ENCODE assay signal across 8 cellular contexts in the genomic region with DNA sequence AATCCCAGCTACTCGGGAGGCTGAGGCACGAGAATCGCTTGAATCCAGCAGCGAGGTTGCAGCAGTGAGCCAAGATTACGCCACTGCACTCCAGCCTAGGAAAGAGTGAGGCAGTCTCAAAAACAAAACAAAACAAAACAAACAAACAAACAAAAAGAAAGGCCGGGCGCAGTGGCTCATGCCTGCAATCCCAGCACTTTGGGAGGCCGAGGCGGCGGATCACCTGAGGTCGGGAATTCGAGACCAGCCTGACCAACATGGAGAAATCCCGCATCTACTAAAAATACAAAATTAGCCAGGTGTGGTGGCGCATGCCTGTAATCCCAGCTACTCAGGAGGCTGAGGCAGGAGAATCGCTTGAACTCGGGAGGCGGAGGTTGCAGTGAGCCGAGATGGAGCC. TPM values are rescaled to one million over a fixed set of nuclear protein-coding genes. Genes with fewer than 3 reads are reported as not detected.
A peak's percentile ranks its signal among the peaks of the same experiment; 100 is the strongest.
DNase-seq lines count a peak whose midpoint lies in the region; ATAC-seq, FAIRE-seq and TF ChIP-seq lines count a peak whose summit lies in the region.
"Not testable (repeated sequence)": the region's sequence is repeated elsewhere in the genome, so short reads cannot be mapped to it uniquely, and the experiment has no call there.

No MANE protein-coding gene starts in this region.

- not testable (repeated sequence) for TF ChIP-seq CTCF in CD4-positive, alpha-beta T cell (IDR thresholded peaks at IDR 0.05); PC-3 (conservative IDR thresholded peaks at IDR 0.05; ENCODE audit: low read depth, low read length); HepG2 (CRISPR knock-in tag; IDR thresholded peaks at IDR 0.05); neural crest cell (conservative IDR thresholded peaks at IDR 0.05); stomach (IDR thresholded peaks at IDR 0.05)

- not testable (repeated sequence) for BruUV-seq in PC-3 (replicated peaks; lab: Mats Ljungman, UMichigan); HepG2 (replicated peaks; lab: Mats Ljungman, UMichigan)

- H3K9ac ChIP-seq in PC-3 (ENCODE audit: low read length); HepG2 (ENCODE audit: insufficient read depth, low read depth, low read length): not testable (repeated sequence)

- not testable (repeated sequence) for H3F3A ChIP-seq in PC-3 (ENCODE audit: low read length, unreplicated experiment)

- peaks cover 79% of the 10 kb centered on the region for H3K4me1 Mint-ChIP-seq in CD4-positive, alpha-beta T cell (ENCODE audit: low read depth)
- peaks cover 65% of the 10 kb centered on the region for H3K4me1 Mint-ChIP-seq in activated CD4-positive, alpha-beta T cell treated with anti-CD3 and anti-CD28 coated beads, Interleukin-2, amount 10 ng/mL, durations not matched to agents 7 days and 5 days
- peaks cover 81% of the 10 kb centered on the region for H3K4me1 Mint-ChIP-seq in central memory CD8-positive, alpha-beta T cell
- H3K4me1 Mint-ChIP-seq in neural crest cell = peaks cover 53% of the 10 kb centered on the region

- H3K27ac ChIP-seq in CD4-positive, alpha-beta T cell (ENCODE audit: low read depth, low read length) = peak overlapping the region; percentile 58
- H3K27ac ChIP-seq in PC-3 (ENCODE audit: low read length); HepG2 (ENCODE audit: extremely low read length, insufficient read depth, low read length): not testable (repeated sequence)
- H3K27ac ChIP-seq in stomach = peak overlapping the region in 4 of 5 donors; percentile 97 to 98 (median 98)

- TF ChIP-seq RAD21 in HepG2 (CRISPR knock-in tag; IDR thresholded peaks at IDR 0.05) = not testable (repeated sequence)

- TF ChIP-seq POLR2A in HepG2 (IDR thresholded peaks at IDR 0.05; ENCODE audit: insufficient read depth in 1 of 2, low read depth in 2 of 2, low read length in 2 of 2); stomach (IDR thresholded peaks at IDR 0.05): not testable (repeated sequence)

- H3K79me2 ChIP-seq in PC-3 (ENCODE audit: low read length) (peaks cover 89% of the 10 kb centered on the region), HepG2 (ENCODE audit: insufficient read depth, low read length) (peaks cover 83% of the 10 kb centered on the region)

- FAIRE-seq in HepG2 (lab: Jason Lieb, UNC) = not testable (repeated sequence)

- WGBS in HepG2 (ENCODE audit: low lambda C conversion rate) = 94% methylated on average over 18 of the region's 18 CpGs
- 83 to 92% (median 90%) methylated on average over 18 of the region's 18 CpGs for WGBS in stomach, 5 donors

- H3K27me3 ChIP-seq in CD4-positive, alpha-beta T cell (ENCODE audit: control insufficient read depth, insufficient read depth, low read length); PC-3 (ENCODE audit: low read length); HepG2 (ENCODE audit: control insufficient read depth in 1 of 2, insufficient read depth in 2 of 2, low read length in 2 of 2); stomach: not testable (repeated sequence)

- peaks cover 80% of the 10 kb centered on the region for H3K36me3 Mint-ChIP-seq in CD4-positive, alpha-beta T cell (ENCODE audit: low read depth)
- H3K36me3 Mint-ChIP-seq in activated CD4-positive, alpha-beta T cell treated with anti-CD3 and anti-CD28 coated beads, Interleukin-2, amount 10 ng/mL, durations not matched to agents 7 days and 5 days (ENCODE audit: low read depth) = peaks cover 84% of the 10 kb centered on the region
- H3K36me3 Mint-ChIP-seq in central memory CD8-positive, alpha-beta T cell (ENCODE audit: insufficient read depth) = peaks cover 61% of the 10 kb centered on the region
- H3K36me3 Mint-ChIP-seq in neural crest cell (ENCODE audit: low read depth) = peaks cover 17% of the 10 kb centered on the region

- CTCF ChIA-PET in CD4-positive, alpha-beta T cell (lab: Charles Lee); PC-3 (lab: Charles Lee); HepG2 (lab: Yijun Ruan, JAX; ENCODE audit: low intra/inter-chr PET ratio, low total read pairs): not testable (repeated sequence)
- CTCF ChIA-PET in activated CD4-positive, alpha-beta T cell treated with anti-CD3 and anti-CD28 coated beads, Interleukin-2, amount 10 ng/mL, durations not matched to agents 7 days and 5 days (lab: Charles Lee) = interaction anchor here (1.5 kb wide), 1 partner anchor 26 kb away, joined by 3 read pairs; no protein-coding TSS in a partner anchor

- H3K27ac Mint-ChIP-seq in CD4-positive, alpha-beta T cell = peak overlapping the region; percentile 92
- H3K27ac Mint-ChIP-seq in activated CD4-positive, alpha-beta T cell treated with anti-CD3 and anti-CD28 coated beads, Interleukin-2, amount 10 ng/mL, durations not matched to agents 7 days and 5 days = peak overlapping the region; percentile 99
- peak overlapping the region; percentile 94 for H3K27ac Mint-ChIP-seq in central memory CD8-positive, alpha-beta T cell (ENCODE audit: low read depth)
- not testable (repeated sequence) for H3K27ac Mint-ChIP-seq in neural crest cell (ENCODE audit: unreplicated experiment)

- TF ChIP-seq EP300 in HepG2 (IDR thresholded peaks at IDR 0.05; ENCODE audit: low read depth in 2 of 2, low read length in 2 of 2); HepG2 (CRISPR knock-in tag; IDR thresholded peaks at IDR 0.05; ENCODE audit: borderline replicate concordance); stomach (IDR thresholded peaks at IDR 0.05): not testable (repeated sequence)

- H4K20me1 ChIP-seq in PC-3 (ENCODE audit: low read length) = peaks cover 72% of the 10 kb centered on the region
- H4K20me1 ChIP-seq in HepG2 (ENCODE audit: insufficient read depth, low read length) = peaks cover 68% of the 10 kb centered on the region

- POLR2A ChIA-PET in CD4-positive, alpha-beta T cell (lab: Charles Lee) = interaction anchor here (0.6 to 11.9 kb wide), 3 partner anchors 12 to 45 kb away, joined by 3 to 538 read pairs (median 3); a partner anchor contains a TSS
- POLR2A ChIA-PET in PC-3 (lab: Charles Lee; ENCODE audit: unreplicated experiment); activated CD4-positive, alpha-beta T cell treated with anti-CD3 and anti-CD28 coated beads, Interleukin-2, amount 10 ng/mL, durations not matched to agents 7 days and 5 days (lab: Charles Lee); HepG2 (lab: Yijun Ruan, JAX): not testable (repeated sequence)

- not testable (repeated sequence) for H2AFZ ChIP-seq in PC-3 (ENCODE audit: low read length); HepG2 (ENCODE audit: low read length)

- H3K36me3 ChIP-seq in PC-3 (ENCODE audit: low read depth, low read length) (peaks cover 40% of the 10 kb centered on the region), HepG2 (replicated peaks in 1 of 2; ENCODE audit: control insufficient read depth in 1 of 2, insufficient read depth in 2 of 2, low read length in 2 of 2) (peaks cover 5 to 30% of the 10 kb centered on the region in 2 experiments; a peak in 4 of 5 replicates), stomach (peaks cover 0 to 24% (median 19%) of the 10 kb centered on the region in 4 donors)

- not testable (repeated sequence) for H3K9me3 Mint-ChIP-seq in CD4-positive, alpha-beta T cell; activated CD4-positive, alpha-beta T cell treated with anti-CD3 and anti-CD28 coated beads, Interleukin-2, amount 10 ng/mL, durations not matched to agents 7 days and 5 days; central memory CD8-positive, alpha-beta T cell; neural crest cell

- peaks cover 25% of the 10 kb centered on the region for H3K4me1 ChIP-seq in PC-3 (ENCODE audit: insufficient read depth, low read length)
- H3K4me1 ChIP-seq in HepG2 (ENCODE audit: insufficient read depth, low read length) = peaks cover 70% of the 10 kb centered on the region
- H3K4me1 ChIP-seq in stomach = peaks cover 64 to 85% (median 75%) of the 10 kb centered on the region in 4 donors

- DNase-seq in CD4-positive, alpha-beta T cell; PC-3; activated CD4-positive, alpha-beta T cell treated with anti-CD3 and anti-CD28 coated beads, Interleukin-2, amount 10 ng/mL, durations not matched to agents 7 days and 5 days; central memory CD8-positive, alpha-beta T cell (ENCODE audit: low spot score in 2 of 2); HepG2 (ENCODE audit: low spot score); neural crest cell (ENCODE audit: low read depth, low spot score); stomach: not testable (repeated sequence)
- peak; percentile 55 for DNase-seq in activated effector memory CD4-positive, alpha-beta T cell treated with anti-CD3 and anti-CD28 coated beads, Interleukin-2, amount 50 U/mL, for 16 hours

- peak overlapping the region; percentile 89 for H3K4me3 Mint-ChIP-seq in CD4-positive, alpha-beta T cell
- peak overlapping the region; percentile 92 for H3K4me3 Mint-ChIP-seq in activated CD4-positive, alpha-beta T cell treated with anti-CD3 and anti-CD28 coated beads, Interleukin-2, amount 10 ng/mL, durations not matched to agents 7 days and 5 days
- H3K4me3 Mint-ChIP-seq in central memory CD8-positive, alpha-beta T cell = peak overlapping the region; percentile 95
- peak overlapping the region; percentile 73 for H3K4me3 Mint-ChIP-seq in neural crest cell

- not testable (repeated sequence) for H3K9me2 ChIP-seq in PC-3 (replicated peaks; ENCODE audit: low read length)

- not testable (repeated sequence) for H3K27me3 Mint-ChIP-seq in CD4-positive, alpha-beta T cell; activated CD4-positive, alpha-beta T cell treated with anti-CD3 and anti-CD28 coated beads, Interleukin-2, amount 10 ng/mL, durations not matched to agents 7 days and 5 days; central memory CD8-positive, alpha-beta T cell; neural crest cell (ENCODE audit: low read depth)

- in situ Hi-C loops in HepG2 (cut with HindIII; ENCODE audit: extremely low pct_ligation_motif_present, low pct_unique_long_range_greater_than_20kb) = not testable (repeated sequence)

- H3K4me3 ChIP-seq in PC-3 (ENCODE audit: low read length); HepG2 (replicated peaks in 1 of 3; ENCODE audit: insufficient read depth in 1 of 3, low read depth in 2 of 3, low read length in 3 of 3): not testable (repeated sequence)
- peak overlapping the region in 1 of 4 donors; percentile 93 for H3K4me3 ChIP-seq in stomach

- intact Hi-C loops in CD4-positive, alpha-beta T cell (cut with DNase I, micrococcal nuclease) = loop anchor here in 1 of 2 experiments (10.0 kb wide), 1 partner anchor 60 kb away; no protein-coding TSS in a partner anchor
- intact Hi-C loops in PC-3 (cut with micrococcal nuclease) = loop anchor here (5.0 kb wide), 2 partner anchors 37 to 217 kb away; a partner anchor contains a TSS
- intact Hi-C loops in HepG2 (cut with micrococcal nuclease; ENCODE audit: unreplicated experiment); stomach (cut with DNase I; ENCODE audit: low total_unique reads): not testable (repeated sequence)

- H3K4me2 ChIP-seq in PC-3 (ENCODE audit: low read length) (peak overlapping the region; percentile 17; the same call in 1 of the 2 replicates), HepG2 (ENCODE audit: low read depth, low read length) (0 out of 2 replicates have a peak overlapping the region, but pooled peaks have one; percentile 5)

- ATAC-seq in CD4-positive, alpha-beta T cell (ENCODE audit: poor library complexity); PC-3; central memory CD8-positive, alpha-beta T cell (replicated peaks; ENCODE audit: extremely low read depth, poor library complexity, severe bottlenecking); HepG2: not testable (repeated sequence)

- not testable (repeated sequence) for H3K9me3 ChIP-seq in CD4-positive, alpha-beta T cell (ENCODE audit: control insufficient read depth, low read length); PC-3 (ENCODE audit: low read length); HepG2 (ENCODE audit: low read length); stomach

RNA-seq across cellular contexts. Expression of a gene that starts 3.7 kb away (rescaled TPM):
- 100 to 1,000 TPM; 114 TPM for total RNA-seq in CD4-positive, alpha-beta T cell
- 56.2 and 56.4 TPM in 2 replicates for total RNA-seq in PC-3 (2014; rRNA removed)
- total RNA-seq in activated CD4-positive, alpha-beta T cell treated with anti-CD3 and anti-CD28 coated beads, Interleukin-2, amount 10 ng/mL, durations not matched to agents 7 days and 5 days = 100 to 1,000 TPM; 140 to 143 TPM
- total RNA-seq in HepG2 (2016; rRNA removed; fragmentation: Illumina TruSeq; extraction: Trizol) = 59.5 and 62.0 TPM in 2 replicates
- 6.3 and 6.7 TPM in 2 replicates for total RNA-seq in HepG2 (2016; cell fraction: cytosol; rRNA removed; fragmentation: Illumina TruSeq; extraction: Trizol; ENCODE audit: low read depth)
- total RNA-seq in HepG2 (2016; cell fraction: insoluble cytoplasmic fraction; rRNA removed; fragmentation: Illumina TruSeq; extraction: Trizol) = 58.9 and 60.5 TPM in 2 replicates
- total RNA-seq in HepG2 (2016; cell fraction: membrane; rRNA removed; fragmentation: Illumina TruSeq; extraction: Trizol) = 27.7 and 28.8 TPM in 2 replicates
- 32.4 and 32.6 TPM in 2 replicates for total RNA-seq in HepG2 (2016; cell fraction: nucleus; rRNA removed; fragmentation: Illumina TruSeq; extraction: Trizol)
- polyA plus RNA-seq in HepG2 (2011; rRNA removed) = 39.1 and 41.9 TPM in 2 replicates
- 23.5 and 37.7 TPM in 2 replicates for polyA plus RNA-seq in HepG2 (2011; cell fraction: cytosol; rRNA removed)
- polyA plus RNA-seq in HepG2 (2011; cell fraction: nucleus; rRNA removed) = 10.7 and 14.5 TPM in 2 replicates
- 48.3 and 52.2 TPM in 2 replicates for polyA plus RNA-seq in HepG2 (2012)
- polyA plus RNA-seq in HepG2 (2016; cell fraction: cytosol; fragmentation: Illumina TruSeq; extraction: Trizol; ENCODE audit: low read depth) = 3.6 and 4.2 TPM in 2 replicates
- 60.6 and 66.1 TPM in 2 replicates for polyA plus RNA-seq in HepG2 (2016; cell fraction: insoluble cytoplasmic fraction; fragmentation: Illumina TruSeq; extraction: Trizol; ENCODE audit: low read depth)
- polyA plus RNA-seq in HepG2 (2016; cell fraction: membrane; fragmentation: Illumina TruSeq; extraction: Trizol; ENCODE audit: low read depth) = 13.9 and 15.0 TPM in 2 replicates
- polyA plus RNA-seq in HepG2 (2016; cell fraction: nucleus; fragmentation: Illumina TruSeq; extraction: Trizol; ENCODE audit: insufficient read depth, low read depth) = 38.8 and 40.8 TPM in 2 replicates
- polyA minus RNA-seq in HepG2 (2011; rRNA and poly(A)+ RNA removed; ENCODE audit: low replicate concordance) = 52.7 and 77.7 TPM in 2 replicates
- polyA minus RNA-seq in HepG2 (2011; cell fraction: cytosol; rRNA and poly(A)+ RNA removed) = 29.3 and 33.9 TPM in 2 replicates
- 28.7 and 33.2 TPM in 2 replicates for polyA minus RNA-seq in HepG2 (2011; cell fraction: nucleus; rRNA and poly(A)+ RNA removed)
- 114 and 119 TPM in 2 replicates for total RNA-seq in neural crest cell
- 10 to 100 TPM in 4 of 5 donors, 1 to 10 TPM in 1; 8.2 to 64.8 (median 30.4) TPM for total RNA-seq in stomach
- 10 to 100 TPM; 20.6 to 28.7 (median 28.0) TPM for polyA plus RNA-seq in stomach

RNA-seq across cellular contexts. Expression of a gene that starts 12.8 kb away (rescaled TPM):
- total RNA-seq in CD4-positive, alpha-beta T cell = 10 to 100 TPM; 24.4 to 24.6 TPM
- total RNA-seq in PC-3 (2014; rRNA removed) = 11.3 and 11.7 TPM in 2 replicates
- 10 to 100 TPM; 25.0 to 29.4 TPM for total RNA-seq in activated CD4-positive, alpha-beta T cell treated with anti-CD3 and anti-CD28 coated beads, Interleukin-2, amount 10 ng/mL, durations not matched to agents 7 days and 5 days
- total RNA-seq in HepG2 (2016; rRNA removed; fragmentation: Illumina TruSeq; extraction: Trizol) = 91.7 and 126 TPM in 2 replicates
- 33.8 and 34.0 TPM in 2 replicates for total RNA-seq in HepG2 (2016; cell fraction: cytosol; rRNA removed; fragmentation: Illumina TruSeq; extraction: Trizol; ENCODE audit: low read depth)
- total RNA-seq in HepG2 (2016; cell fraction: insoluble cytoplasmic fraction; rRNA removed; fragmentation: Illumina TruSeq; extraction: Trizol) = 89.0 and 132 TPM in 2 replicates
- 68.4 and 70.3 TPM in 2 replicates for total RNA-seq in HepG2 (2016; cell fraction: membrane; rRNA removed; fragmentation: Illumina TruSeq; extraction: Trizol)
- 155 and 170 TPM in 2 replicates for total RNA-seq in HepG2 (2016; cell fraction: nucleus; rRNA removed; fragmentation: Illumina TruSeq; extraction: Trizol)
- 70.0 and 102 TPM in 2 replicates for polyA plus RNA-seq in HepG2 (2011; rRNA removed)
- 57.2 and 86.0 TPM in 2 replicates for polyA plus RNA-seq in HepG2 (2011; cell fraction: cytosol; rRNA removed)
- 489 and 498 TPM in 2 replicates for polyA plus RNA-seq in HepG2 (2011; cell fraction: nucleus; rRNA removed)
- 41.5 and 43.2 TPM in 2 replicates for polyA plus RNA-seq in HepG2 (2012)
- 21.7 and 24.0 TPM in 2 replicates for polyA plus RNA-seq in HepG2 (2016; cell fraction: cytosol; fragmentation: Illumina TruSeq; extraction: Trizol; ENCODE audit: low read depth)
- 64.0 and 68.6 TPM in 2 replicates for polyA plus RNA-seq in HepG2 (2016; cell fraction: insoluble cytoplasmic fraction; fragmentation: Illumina TruSeq; extraction: Trizol; ENCODE audit: low read depth)
- polyA plus RNA-seq in HepG2 (2016; cell fraction: membrane; fragmentation: Illumina TruSeq; extraction: Trizol; ENCODE audit: low read depth) = 44.9 and 46.0 TPM in 2 replicates
- 216 and 226 TPM in 2 replicates for polyA plus RNA-seq in HepG2 (2016; cell fraction: nucleus; fragmentation: Illumina TruSeq; extraction: Trizol; ENCODE audit: insufficient read depth, low read depth)
- polyA minus RNA-seq in HepG2 (2011; rRNA and poly(A)+ RNA removed; ENCODE audit: low replicate concordance) = 13.9 and 184 TPM in 2 replicates
- polyA minus RNA-seq in HepG2 (2011; cell fraction: cytosol; rRNA and poly(A)+ RNA removed) = 18.4 and 23.4 TPM in 2 replicates
- polyA minus RNA-seq in HepG2 (2011; cell fraction: nucleus; rRNA and poly(A)+ RNA removed) = 164 and 185 TPM in 2 replicates
- total RNA-seq in neural crest cell = 6.1 and 9.7 TPM in 2 replicates
- 10 to 100 TPM; 16.7 to 55.0 (median 19.2) TPM for total RNA-seq in stomach
- 10 to 100 TPM in 2 of 3 donors, 1 to 10 TPM in 1; 9.1 to 26.9 (median 14.6) TPM for polyA plus RNA-seq in stomach

RNA-seq across cellular contexts. Expression of a gene that starts 29.2 kb away (rescaled TPM):
- total RNA-seq in CD4-positive, alpha-beta T cell = 10 to 100 TPM; 36.7 to 40.2 TPM
- 8.5 and 12.4 TPM in 2 replicates for total RNA-seq in PC-3 (2014; rRNA removed)
- 10 to 100 TPM; 82.2 to 92.7 TPM for total RNA-seq in activated CD4-positive, alpha-beta T cell treated with anti-CD3 and anti-CD28 coated beads, Interleukin-2, amount 10 ng/mL, durations not matched to agents 7 days and 5 days
- 1.5 and 2.5 TPM in 2 replicates for total RNA-seq in HepG2 (2016; rRNA removed; fragmentation: Illumina TruSeq; extraction: Trizol)
- 0.91 and 1.1 TPM in 2 replicates for total RNA-seq in HepG2 (2016; cell fraction: cytosol; rRNA removed; fragmentation: Illumina TruSeq; extraction: Trizol; ENCODE audit: low read depth)
- 2.2 and 2.4 TPM in 2 replicates for total RNA-seq in HepG2 (2016; cell fraction: insoluble cytoplasmic fraction; rRNA removed; fragmentation: Illumina TruSeq; extraction: Trizol)
- 2.7 and 3.5 TPM in 2 replicates for total RNA-seq in HepG2 (2016; cell fraction: membrane; rRNA removed; fragmentation: Illumina TruSeq; extraction: Trizol)
- total RNA-seq in HepG2 (2016; cell fraction: nucleus; rRNA removed; fragmentation: Illumina TruSeq; extraction: Trizol) = 2.0 and 2.1 TPM in 2 replicates
- 5.9 and 6.9 TPM in 2 replicates for polyA plus RNA-seq in HepG2 (2011; rRNA removed)
- 4.4 and 5.2 TPM in 2 replicates for polyA plus RNA-seq in HepG2 (2011; cell fraction: cytosol; rRNA removed)
- polyA plus RNA-seq in HepG2 (2011; cell fraction: nucleus; rRNA removed) = 20.6 and 21.3 TPM in 2 replicates
- 4.0 and 4.5 TPM in 2 replicates for polyA plus RNA-seq in HepG2 (2012)
- 0.99 and 1.1 TPM in 2 replicates for polyA plus RNA-seq in HepG2 (2016; cell fraction: cytosol; fragmentation: Illumina TruSeq; extraction: Trizol; ENCODE audit: low read depth)
- polyA plus RNA-seq in HepG2 (2016; cell fraction: insoluble cytoplasmic fraction; fragmentation: Illumina TruSeq; extraction: Trizol; ENCODE audit: low read depth) = 2.0 and 2.3 TPM in 2 replicates
- polyA plus RNA-seq in HepG2 (2016; cell fraction: membrane; fragmentation: Illumina TruSeq; extraction: Trizol; ENCODE audit: low read depth) = 2.3 and 2.5 TPM in 2 replicates
- 3.6 and 4.3 TPM in 2 replicates for polyA plus RNA-seq in HepG2 (2016; cell fraction: nucleus; fragmentation: Illumina TruSeq; extraction: Trizol; ENCODE audit: insufficient read depth, low read depth)
- 8.9 and 14.9 TPM in 2 replicates for polyA minus RNA-seq in HepG2 (2011; rRNA and poly(A)+ RNA removed; ENCODE audit: low replicate concordance)
- 1.5 and 1.9 TPM in 2 replicates for polyA minus RNA-seq in HepG2 (2011; cell fraction: cytosol; rRNA and poly(A)+ RNA removed)
- polyA minus RNA-seq in HepG2 (2011; cell fraction: nucleus; rRNA and poly(A)+ RNA removed) = 2.7 and 3.7 TPM in 2 replicates
- total RNA-seq in neural crest cell = 4.3 and 4.4 TPM in 2 replicates
- total RNA-seq in stomach = 10 to 100 TPM in 3 of 5 donors, 1 to 10 TPM in 2; 7.9 to 44.9 (median 11.0) TPM
- polyA plus RNA-seq in stomach = 10 to 100 TPM; 16.4 to 25.7 (median 19.8) TPM

RNA-seq across cellular contexts. Expression of a gene that starts 35.8 kb away (rescaled TPM):
- total RNA-seq in CD4-positive, alpha-beta T cell = 10 to 100 TPM; 17.4 to 21.7 TPM
- 147 and 166 TPM in 2 replicates for total RNA-seq in PC-3 (2014; rRNA removed)
- total RNA-seq in activated CD4-positive, alpha-beta T cell treated with anti-CD3 and anti-CD28 coated beads, Interleukin-2, amount 10 ng/mL, durations not matched to agents 7 days and 5 days = 100 to 1,000 TPM; 117 to 119 TPM
- 45.5 and 49.1 TPM in 2 replicates for total RNA-seq in HepG2 (2016; rRNA removed; fragmentation: Illumina TruSeq; extraction: Trizol)
- 9.3 and 10.4 TPM in 2 replicates for total RNA-seq in HepG2 (2016; cell fraction: cytosol; rRNA removed; fragmentation: Illumina TruSeq; extraction: Trizol; ENCODE audit: low read depth)
- 46.7 and 47.5 TPM in 2 replicates for total RNA-seq in HepG2 (2016; cell fraction: insoluble cytoplasmic fraction; rRNA removed; fragmentation: Illumina TruSeq; extraction: Trizol)
- 18.1 and 19.8 TPM in 2 replicates for total RNA-seq in HepG2 (2016; cell fraction: membrane; rRNA removed; fragmentation: Illumina TruSeq; extraction: Trizol)
- total RNA-seq in HepG2 (2016; cell fraction: nucleus; rRNA removed; fragmentation: Illumina TruSeq; extraction: Trizol) = 19.0 and 20.5 TPM in 2 replicates
- 108 and 123 TPM in 2 replicates for polyA plus RNA-seq in HepG2 (2011; rRNA removed)
- 139 and 201 TPM in 2 replicates for polyA plus RNA-seq in HepG2 (2011; cell fraction: cytosol; rRNA removed)
- polyA plus RNA-seq in HepG2 (2011; cell fraction: nucleus; rRNA removed) = 105 and 112 TPM in 2 replicates
- polyA plus RNA-seq in HepG2 (2012) = 63.2 and 85.2 TPM in 2 replicates
- 10.6 and 11.3 TPM in 2 replicates for polyA plus RNA-seq in HepG2 (2016; cell fraction: cytosol; fragmentation: Illumina TruSeq; extraction: Trizol; ENCODE audit: low read depth)
- polyA plus RNA-seq in HepG2 (2016; cell fraction: insoluble cytoplasmic fraction; fragmentation: Illumina TruSeq; extraction: Trizol; ENCODE audit: low read depth) = 55.3 and 58.3 TPM in 2 replicates
- 16.1 and 16.9 TPM in 2 replicates for polyA plus RNA-seq in HepG2 (2016; cell fraction: membrane; fragmentation: Illumina TruSeq; extraction: Trizol; ENCODE audit: low read depth)
- 37.2 and 39.4 TPM in 2 replicates for polyA plus RNA-seq in HepG2 (2016; cell fraction: nucleus; fragmentation: Illumina TruSeq; extraction: Trizol; ENCODE audit: insufficient read depth, low read depth)
- polyA minus RNA-seq in HepG2 (2011; rRNA and poly(A)+ RNA removed; ENCODE audit: low replicate concordance) = 46.6 and 135 TPM in 2 replicates
- 84.6 and 87.5 TPM in 2 replicates for polyA minus RNA-seq in HepG2 (2011; cell fraction: cytosol; rRNA and poly(A)+ RNA removed)
- 18.5 and 25.0 TPM in 2 replicates for polyA minus RNA-seq in HepG2 (2011; cell fraction: nucleus; rRNA and poly(A)+ RNA removed)
- total RNA-seq in neural crest cell = 30.7 and 31.7 TPM in 2 replicates
- total RNA-seq in stomach = 100 to 1,000 TPM in 1 of 5 donors, 10 to 100 TPM in 4; 18.7 to 237 (median 39.1) TPM
- polyA plus RNA-seq in stomach = 10 to 100 TPM; 37.5 to 58.7 (median 40.8) TPM

RNA-seq across cellular contexts. Expression of a gene that starts 41.3 kb away (rescaled TPM):
- 10 to 100 TPM; 49.7 to 50.7 TPM for total RNA-seq in CD4-positive, alpha-beta T cell
- 2.2 and 3.3 TPM in 2 replicates for total RNA-seq in PC-3 (2014; rRNA removed)
- 10 to 100 TPM; 25.2 to 25.7 TPM for total RNA-seq in activated CD4-positive, alpha-beta T cell treated with anti-CD3 and anti-CD28 coated beads, Interleukin-2, amount 10 ng/mL, durations not matched to agents 7 days and 5 days
- 0.42 and 0.64 TPM in 2 replicates for total RNA-seq in HepG2 (2016; rRNA removed; fragmentation: Illumina TruSeq; extraction: Trizol)
- under 0.01 and 0.35 TPM in 2 replicates for total RNA-seq in HepG2 (2016; cell fraction: cytosol; rRNA removed; fragmentation: Illumina TruSeq; extraction: Trizol; ENCODE audit: low read depth)
- total RNA-seq in HepG2 (2016; cell fraction: insoluble cytoplasmic fraction; rRNA removed; fragmentation: Illumina TruSeq; extraction: Trizol) = 0.18 and 0.74 TPM in 2 replicates
- total RNA-seq in HepG2 (2016; cell fraction: membrane; rRNA removed; fragmentation: Illumina TruSeq; extraction: Trizol) = 0.07 and 0.22 TPM in 2 replicates
- 1.7 and 2.1 TPM in 2 replicates for total RNA-seq in HepG2 (2016; cell fraction: nucleus; rRNA removed; fragmentation: Illumina TruSeq; extraction: Trizol)
- polyA plus RNA-seq in HepG2 (2011; rRNA removed) = 3.5 and 4.8 TPM in 2 replicates
- 0.85 and 1.5 TPM in 2 replicates for polyA plus RNA-seq in HepG2 (2011; cell fraction: cytosol; rRNA removed)
- polyA plus RNA-seq in HepG2 (2011; cell fraction: nucleus; rRNA removed) = 32.0 and 33.0 TPM in 2 replicates
- 2.0 and 3.0 TPM in 2 replicates for polyA plus RNA-seq in HepG2 (2012)
- polyA plus RNA-seq in HepG2 (2016; cell fraction: cytosol; fragmentation: Illumina TruSeq; extraction: Trizol; ENCODE audit: low read depth) = 0.07 TPM in 1 of 2 replicates, not detected in the other
- 0.13 and 0.34 TPM in 2 replicates for polyA plus RNA-seq in HepG2 (2016; cell fraction: insoluble cytoplasmic fraction; fragmentation: Illumina TruSeq; extraction: Trizol; ENCODE audit: low read depth)
- 0.09 and 0.14 TPM in 2 replicates for polyA plus RNA-seq in HepG2 (2016; cell fraction: membrane; fragmentation: Illumina TruSeq; extraction: Trizol; ENCODE audit: low read depth)
- 1.9 and 2.5 TPM in 2 replicates for polyA plus RNA-seq in HepG2 (2016; cell fraction: nucleus; fragmentation: Illumina TruSeq; extraction: Trizol; ENCODE audit: insufficient read depth, low read depth)
- 8.3 and 11.0 TPM in 2 replicates for polyA minus RNA-seq in HepG2 (2011; rRNA and poly(A)+ RNA removed; ENCODE audit: low replicate concordance)
- polyA minus RNA-seq in HepG2 (2011; cell fraction: cytosol; rRNA and poly(A)+ RNA removed) = 0.35 and 0.99 TPM in 2 replicates
- 12.2 and 14.8 TPM in 2 replicates for polyA minus RNA-seq in HepG2 (2011; cell fraction: nucleus; rRNA and poly(A)+ RNA removed)
- total RNA-seq in neural crest cell = 2.4 and 3.2 TPM in 2 replicates
- 10 to 100 TPM in 4 of 5 donors, 1 to 10 TPM in 1; 6.1 to 57.6 (median 22.2) TPM for total RNA-seq in stomach
- 1 to 10 TPM; 1.9 to 3.4 (median 3.0) TPM for polyA plus RNA-seq in stomach
